Comparison of ENCODE assay signal across 32 cellular contexts in the genomic region with DNA sequence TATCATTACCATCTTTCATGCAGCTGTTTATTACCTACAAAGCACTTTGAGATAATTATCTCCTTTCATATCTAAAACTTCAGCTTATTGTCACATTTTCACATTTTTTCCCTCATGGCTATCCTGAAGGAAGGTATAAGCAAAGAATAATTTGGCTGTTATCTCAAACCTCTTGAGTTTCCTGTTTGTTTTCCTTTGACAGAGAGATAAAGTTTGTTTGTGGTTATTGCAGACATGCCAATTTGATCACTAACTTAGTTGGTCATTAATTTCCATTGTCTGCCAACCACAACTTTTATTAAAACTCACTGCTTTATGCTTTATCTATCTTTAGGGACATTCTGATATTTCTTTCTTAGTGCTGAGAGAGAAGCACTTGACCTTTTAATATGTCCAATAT.
"Had no signal": no experiment of that assay in that cellular context is flagged by ENCODE, and none has a peak within 500 bp of the region (broad histone marks: within the 10 kb centered on the region; RNA-seq: fewer than 3 reads in every experiment).

No MANE protein-coding gene starts in this region.

- DNase-seq: activated B cell treated with CpG ODN at 0.5 μM for 24 hours; activated CD4-positive, alpha-beta T cell treated with anti-CD3 and anti-CD28 coated beads for 48 hours; activated CD4-positive, alpha-beta T cell treated with anti-CD3 and anti-CD28 coated beads, Interleukin-2, amount 50 U/mL, for 1 hour; activated CD4-positive, alpha-beta T cell treated with anti-CD3 and anti-CD28 coated beads, Interleukin-2, amount 50 U/mL, for 48 hours; activated CD8-positive, alpha-beta memory T cell treated with anti-CD3 and anti-CD28 coated beads for 24 hours; activated CD8-positive, alpha-beta T cell treated with anti-CD3 and anti-CD28 coated beads for 36 hours; activated effector memory CD4-positive, alpha-beta T cell treated with anti-CD3 and anti-CD28 coated beads, Interleukin-2, amount 50 U/mL, for 16 hours; activated naive CD4-positive, alpha-beta T cell treated with anti-CD3 and anti-CD28 coated beads for 36 hours; activated naive CD8-positive, alpha-beta T cell treated with anti-CD3 and anti-CD28 coated beads for 36 hours; activated naive CD8-positive, alpha-beta T cell treated with anti-CD3 and anti-CD28 coated beads, Interleukin-2, amount 50 U/mL, for 24 hours; activated T-cell treated with anti-CD3 and anti-CD28 coated beads, Interleukin-2, amount 50 U/mL, for 48 hours; adrenal gland; amygdala; aorta; body of pancreas; caudate nucleus; colonic mucosa; effector CD8-positive, alpha-beta T cell; foreskin fibroblast; head of caudate nucleus; T-helper 1 cell; T-helper 17 cell; T1000; WERI-Rb-1 had no signal

- H3K36me3 ChIP-seq: adrenal gland, colonic mucosa, WERI-Rb-1 had no signal

- H3K4me1 Mint-ChIP-seq: activated B cell treated with CpG ODN at 0.5 μM for 24 hours; activated naive CD4-positive, alpha-beta T cell treated with anti-CD3 and anti-CD28 coated beads, Interleukin-2, amount 50 U/mL, for 24 hours; activated naive CD8-positive, alpha-beta T cell treated with anti-CD3 and anti-CD28 coated beads for 36 hours had no signal

- H3K9me3 ChIP-seq: adrenal gland, body of pancreas, colonic mucosa had no signal

- H3K27ac Mint-ChIP-seq: activated B cell treated with CpG ODN at 0.5 μM for 24 hours; activated CD8-positive, alpha-beta T cell treated with anti-CD3 and anti-CD28 coated beads for 36 hours; activated naive CD4-positive, alpha-beta T cell treated with anti-CD3 and anti-CD28 coated beads for 36 hours; activated naive CD4-positive, alpha-beta T cell treated with anti-CD3 and anti-CD28 coated beads, Interleukin-2, amount 50 U/mL, for 24 hours; activated naive CD8-positive, alpha-beta T cell treated with anti-CD3 and anti-CD28 coated beads for 36 hours; activated naive CD8-positive, alpha-beta T cell treated with anti-CD3 and anti-CD28 coated beads, Interleukin-2, amount 50 U/mL, for 24 hours; activated T-helper 1 cell treated with anti-CD3 and anti-CD28 coated beads, Interleukin-12 subunit alpha, Interleukin-12 subunit beta, Interleukin-2, Interleukin-4 antibody, amounts not matched to agents 30 ng/mL and 10 ng/mL and 1 ng/mL, durations not matched to agents 14 hours and 24 hours and 36 hours; activated T-helper 2 cell treated with anti-CD3 and anti-CD28 coated beads, Interferon-gamma antibody, Interleukin-2, Interleukin-4, amounts not matched to agents 10 μg/mL and 5 μg/mL and 100 μg/mL, durations not matched to agents 14 hours and 24 hours and 36 hours; T-helper 17 cell; T-helper 2 cell treated with Interferon-gamma antibody and Interleukin-4, amounts not matched to agents 5 μg/mL and 100 μg/mL, for 36 hours had no signal

- H3K9me3 Mint-ChIP-seq: activated B cell treated with CpG ODN at 0.5 μM for 24 hours; activated CD8-positive, alpha-beta T cell treated with anti-CD3 and anti-CD28 coated beads for 36 hours; activated naive CD4-positive, alpha-beta T cell treated with anti-CD3 and anti-CD28 coated beads for 36 hours; activated naive CD4-positive, alpha-beta T cell treated with anti-CD3 and anti-CD28 coated beads, Interleukin-2, amount 50 U/mL, for 24 hours; activated naive CD8-positive, alpha-beta T cell treated with anti-CD3 and anti-CD28 coated beads for 36 hours; activated naive CD8-positive, alpha-beta T cell treated with anti-CD3 and anti-CD28 coated beads, Interleukin-2, amount 50 U/mL, for 24 hours; activated T-helper 1 cell treated with anti-CD3 and anti-CD28 coated beads, Interleukin-12 subunit alpha, Interleukin-12 subunit beta, Interleukin-2, Interleukin-4 antibody, amounts not matched to agents 30 ng/mL and 10 ng/mL and 1 ng/mL, durations not matched to agents 14 hours and 24 hours and 36 hours had no signal

- H3K27me3 ChIP-seq: adrenal gland, body of pancreas, colonic mucosa had no signal

- H3K27ac ChIP-seq: adrenal gland, body of pancreas, colonic mucosa, WERI-Rb-1 had no signal

- H3K4me3 ChIP-seq: adrenal gland, body of pancreas, colonic mucosa had no signal

- H3K36me3 Mint-ChIP-seq: activated naive CD4-positive, alpha-beta T cell treated with anti-CD3 and anti-CD28 coated beads, Interleukin-2, amount 50 U/mL, for 24 hours; activated naive CD8-positive, alpha-beta T cell treated with anti-CD3 and anti-CD28 coated beads for 36 hours had no signal

- ATAC-seq: activated CD4-positive, CD25-positive, alpha-beta regulatory T cell treated with anti-CD3 and anti-CD28 coated beads, Interleukin-2, amount 50 U/mL, for 24 hours; activated CD8-positive, alpha-beta T cell treated with anti-CD3 and anti-CD28 coated beads for 36 hours; activated naive CD8-positive, alpha-beta T cell treated with anti-CD3 and anti-CD28 coated beads, Interleukin-2, amount 50 U/mL, for 24 hours; body of pancreas; esophagus mucosa; T-helper 17 cell had no signal

- H3K4me1 ChIP-seq: adrenal gland, colonic mucosa had no signal

- H3K4me3 Mint-ChIP-seq: activated B cell treated with CpG ODN at 0.5 μM for 24 hours; activated CD8-positive, alpha-beta T cell treated with anti-CD3 and anti-CD28 coated beads for 36 hours; activated naive CD4-positive, alpha-beta T cell treated with anti-CD3 and anti-CD28 coated beads for 36 hours; activated naive CD4-positive, alpha-beta T cell treated with anti-CD3 and anti-CD28 coated beads, Interleukin-2, amount 50 U/mL, for 24 hours; activated naive CD8-positive, alpha-beta T cell treated with anti-CD3 and anti-CD28 coated beads for 36 hours; activated naive CD8-positive, alpha-beta T cell treated with anti-CD3 and anti-CD28 coated beads, Interleukin-2, amount 50 U/mL, for 24 hours; activated T-helper 1 cell treated with anti-CD3 and anti-CD28 coated beads, Interleukin-12 subunit alpha, Interleukin-12 subunit beta, Interleukin-2, Interleukin-4 antibody, amounts not matched to agents 30 ng/mL and 10 ng/mL and 1 ng/mL, durations not matched to agents 14 hours and 24 hours and 36 hours; T-helper 17 cell; T-helper 2 cell treated with Interferon-gamma antibody and Interleukin-4, amounts not matched to agents 5 μg/mL and 100 μg/mL, for 36 hours had no signal

- H3K27me3 Mint-ChIP-seq: activated B cell treated with CpG ODN at 0.5 μM for 24 hours; activated CD8-positive, alpha-beta T cell treated with anti-CD3 and anti-CD28 coated beads for 36 hours; activated naive CD8-positive, alpha-beta T cell treated with anti-CD3 and anti-CD28 coated beads for 36 hours; T-helper 17 cell had no signal

- FAIRE-seq: endometrium, frontal cortex had no signal
